In genomic region chr2:216565946-216566345, GRCh38 we compare ENCODE assay signal across 1 cellular context.
A peak's percentile ranks its signal among the peaks of the same experiment; 100 is the strongest.
TF ChIP-seq lines count a peak whose summit lies in the region.

No MANE protein-coding gene starts in this region.

TF ChIP-seq in HepG2, 621 proteins besides CTCF, POLR2A, EP300 and RAD21 (continued from another document and continues in another):
- TF ChIP-seq AHDC1 (CRISPR knock-in tag; IDR thresholded peaks at IDR 0.05; ENCODE audit: borderline replicate concordance) (0 out of 2 replicates have a peak, but pooled peaks have one; percentile 19), BCL6 (CRISPR knock-in tag; IDR thresholded peaks at IDR 0.05) (0 out of 2 replicates have a peak, but pooled peaks have one; percentile 42), DRAP1 (CRISPR knock-in tag; IDR thresholded peaks at IDR 0.05) (peak; percentile 19; the same call in 1 of the 2 replicates), ZBTB40 (IDR thresholded peaks at IDR 0.05) (no peak), ZBTB40 (CRISPR knock-in tag; IDR thresholded peaks at IDR 0.05) (no peak), FOXJ3 (CRISPR knock-in tag; IDR thresholded peaks at IDR 0.05; ENCODE audit: borderline replicate concordance) (0 out of 2 replicates have a peak, but pooled peaks have one; percentile 26), ZNF343 (CRISPR knock-in tag; IDR thresholded peaks at IDR 0.05) (no peak), ZFP90 (CRISPR knock-in tag; IDR thresholded peaks at IDR 0.05; ENCODE audit: borderline replicate concordance) (no peak), NBN (conservative IDR thresholded peaks at IDR 0.05) (no peak), ZBED4 (CRISPR knock-in tag; IDR thresholded peaks at IDR 0.05; ENCODE audit: borderline replicate concordance) (no peak), ZNF292 (CRISPR knock-in tag; IDR thresholded peaks at IDR 0.05; ENCODE audit: borderline replicate concordance, low read depth) (no peak), ZNF331 (CRISPR knock-in tag; IDR thresholded peaks at IDR 0.05) (0 out of 2 replicates have a peak, but pooled peaks have one; percentile 47), RAD51 (IDR thresholded peaks at IDR 0.05; ENCODE audit: borderline replicate concordance) (no peak), ZC3H4 (CRISPR knock-in tag; IDR thresholded peaks at IDR 0.05; ENCODE audit: borderline replicate concordance) (no peak), GRHL1 (CRISPR knock-in tag; conservative IDR thresholded peaks at IDR 0.05) (no peak), ZFY (CRISPR knock-in tag; IDR thresholded peaks at IDR 0.05) (no peak), BCLAF1 (IDR thresholded peaks at IDR 0.05) (no peak), REPIN1 (CRISPR knock-in tag; IDR thresholded peaks at IDR 0.05; ENCODE audit: borderline replicate concordance, low read depth) (no peak), CREB3 (CRISPR knock-in tag; IDR thresholded peaks at IDR 0.05) (no peak), ETV5 (CRISPR knock-in tag; IDR thresholded peaks at IDR 0.05; ENCODE audit: borderline replicate concordance) (peak; percentile 38; the same call in 1 of the 2 replicates), HOMEZ (CRISPR knock-in tag; IDR thresholded peaks at IDR 0.05; ENCODE audit: low read depth) (no peak)
